In the genomic region with DNA sequence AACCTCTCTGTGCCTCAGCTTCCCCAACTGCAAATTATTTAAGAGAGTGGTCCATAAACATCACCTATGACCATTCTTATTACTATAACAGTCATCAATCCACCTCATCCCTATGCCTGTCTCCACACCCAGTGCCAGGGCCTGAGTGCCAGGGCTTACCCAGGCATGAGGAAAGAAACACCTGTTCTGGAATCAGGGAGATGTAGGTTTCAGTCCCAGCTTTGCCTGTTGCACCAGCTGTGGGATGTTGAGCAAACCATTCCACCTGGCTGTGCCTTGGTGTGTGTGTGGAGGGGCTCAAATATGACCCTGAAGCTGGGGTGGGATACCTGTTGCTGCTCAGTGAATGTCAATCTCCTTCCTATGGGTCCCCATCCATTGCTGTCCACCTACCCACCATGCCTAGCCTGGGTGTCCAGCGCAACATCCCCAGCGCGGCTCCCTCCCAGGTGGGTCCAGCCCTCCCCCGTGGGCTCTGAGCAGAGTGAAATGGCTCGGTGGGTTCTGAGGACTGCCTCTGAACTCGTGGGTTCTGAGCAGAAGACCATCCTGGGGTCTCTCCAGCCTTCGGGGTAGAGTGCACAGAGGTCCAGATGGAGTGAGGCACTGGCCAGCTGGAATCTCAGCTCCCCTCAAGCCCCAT, we compare ENCODE assay signal across 11 cellular contexts. TPM values are rescaled to one million over a fixed set of nuclear protein-coding genes. Genes with fewer than 3 reads are reported as not detected.
DNase-seq lines count a peak whose midpoint lies in the region; ATAC-seq and TF ChIP-seq lines count a peak whose summit lies in the region.
"Had no signal": no experiment of that assay in that cellular context is flagged by ENCODE, and none has a peak within 500 bp of the region (broad histone marks: within the 10 kb centered on the region; RNA-seq: fewer than 3 reads in every experiment).

No MANE protein-coding gene starts in this region.

- H3K4me1 ChIP-seq in HEK293 (ENCODE audit: control insufficient read depth, insufficient read depth, low read length) (no peaks in the 10 kb centered on the region), PC-3 (ENCODE audit: insufficient read depth, low read length) (peaks cover 37% of the 10 kb centered on the region), sigmoid colon (peaks cover 0 to 26% (median 12%) of the 10 kb centered on the region in 4 donors)

- H3K79me2 ChIP-seq in PC-3 (ENCODE audit: low read length), result no peaks in the 10 kb centered on the region

- TF ChIP-seq EP300 in sigmoid colon (IDR thresholded peaks at IDR 0.05), result no peak

- H2AFZ ChIP-seq in PC-3 (ENCODE audit: low read length), result no peak overlapping the region

- TF ChIP-seq CTCF in HEK293 (tag by site-specific recombination; IDR thresholded peaks at IDR 0.05) (no peak), PC-3 (conservative IDR thresholded peaks at IDR 0.05; ENCODE audit: low read depth, low read length) (no peak), coronary artery (IDR thresholded peaks at IDR 0.05) (no peak), sigmoid colon (IDR thresholded peaks at IDR 0.05) (no peak)

- no TSS peak for BruUV-seq in PC-3 (replicated peaks; lab: Mats Ljungman, UMichigan)

- POLR2A ChIA-PET in HEK293 (lab: Yijun Ruan, JAX), result no interaction called here
- POLR2A ChIA-PET in PC-3 (lab: Charles Lee; ENCODE audit: unreplicated experiment), result no interaction called here

- in situ Hi-C loops in G401 (cut with HindIII; ENCODE audit: low sequenced_read_pairs), result no loop called here

- H3K9ac ChIP-seq in PC-3 (ENCODE audit: low read length), result no peak overlapping the region

- CTCF ChIA-PET in HEK293 (lab: Yijun Ruan, JAX), result interaction anchor here (0.6 to 0.9 kb wide), 2 partner anchors 8 to 10 kb away, joined by 3 read pairs; no protein-coding TSS in a partner anchor
- CTCF ChIA-PET in PC-3 (lab: Charles Lee), result no interaction called here

- H3K4me3 ChIP-seq in HEK293 (ENCODE audit: low read depth, low read length), result no peak overlapping the region
- no peak overlapping the region; the same call in 1 of the 2 replicates for H3K4me3 ChIP-seq in PC-3 (ENCODE audit: low read length)
- no peak overlapping the region for H3K4me3 ChIP-seq in coronary artery
- H3K4me3 ChIP-seq in sigmoid colon, result no peak overlapping the region
- H3K4me3 ChIP-seq: mucosa of descending colon had no signal

- no peaks in the 10 kb centered on the region for H4K20me1 ChIP-seq in PC-3 (ENCODE audit: low read length)

- intact Hi-C loops in PC-3 (cut with micrococcal nuclease), result no loop called here
- intact Hi-C loops in sigmoid colon (cut with DNase I), result no loop called here

- no peak for ATAC-seq in PC-3

- H3K9me3 ChIP-seq in HEK293 (ENCODE audit: control insufficient read depth, insufficient read depth, low read depth, low read length) (no peaks in the 10 kb centered on the region), PC-3 (ENCODE audit: low read length) (no peaks in the 10 kb centered on the region), sigmoid colon (no peaks in the 10 kb centered on the region)
- H3K9me3 ChIP-seq: mucosa of descending colon had no signal

- DNase-seq in PC-3 (no peak), coronary artery (ENCODE audit: low spot score) (no peak), sigmoid colon (peak; percentile 54), iPS-NIHi11 (ENCODE audit: low spot score) (no peak), NCI-H2227 treated with DMSO at 0.1 percent for 48 hours (lab: John Stamatoyannopoulos, UW) (no peak), G401 (ENCODE audit: low spot score) (no peak)
- DNase-seq: NCI-H2081 treated with DMSO at 0.1 percent for 48 hours had no signal

- no peaks in the 10 kb centered on the region for H3K36me3 ChIP-seq in HEK293 (ENCODE audit: control insufficient read depth in 2 of 2, insufficient read depth in 1 of 2, low read length in 2 of 2)
- H3K36me3 ChIP-seq in PC-3 (ENCODE audit: low read depth, low read length), result no peaks in the 10 kb centered on the region
- H3K36me3 ChIP-seq in sigmoid colon, result peaks cover 6 to 44% (median 12%) of the 10 kb centered on the region in 4 donors

- no peaks in the 10 kb centered on the region for H3K27me3 ChIP-seq in PC-3 (ENCODE audit: low read length)
- H3K27me3 ChIP-seq in sigmoid colon, result no peaks in the 10 kb centered on the region

- no peaks in the 10 kb centered on the region for H3K9me2 ChIP-seq in PC-3 (replicated peaks; ENCODE audit: low read length)

- TF ChIP-seq POLR2A in sigmoid colon (IDR thresholded peaks at IDR 0.05), result no peak

- H3K4me2 ChIP-seq in PC-3 (ENCODE audit: low read length), result peak overlapping the region; percentile 75

- H3F3A ChIP-seq in PC-3 (ENCODE audit: low read length, unreplicated experiment), result no peaks in the 10 kb centered on the region

- 64 to 80% methylated on average over 7 of the region's 7 CpGs for WGBS in sigmoid colon, 2 donors

- no peak overlapping the region for H3K27ac ChIP-seq in HEK293 (ENCODE audit: extremely low read depth, low read depth, low read length)
- H3K27ac ChIP-seq in PC-3 (ENCODE audit: low read length), result peak overlapping the region; percentile 92
- peak overlapping the region; percentile 11 to 73 for H3K27ac ChIP-seq in coronary artery
- peak overlapping the region in 2 of 4 donors; percentile 34 to 56 for H3K27ac ChIP-seq in sigmoid colon

TF ChIP-seq in HEK293, 187 proteins besides CTCF, POLR2A, EP300 and RAD21:
- peak; percentile 48; the same call in 1 of the 2 replicates for TF ChIP-seq SCRT1 (tag by site-specific recombination; IDR thresholded peaks at IDR 0.05; ENCODE audit: borderline replicate concordance)
- TF ChIP-seq, protein P1, sequence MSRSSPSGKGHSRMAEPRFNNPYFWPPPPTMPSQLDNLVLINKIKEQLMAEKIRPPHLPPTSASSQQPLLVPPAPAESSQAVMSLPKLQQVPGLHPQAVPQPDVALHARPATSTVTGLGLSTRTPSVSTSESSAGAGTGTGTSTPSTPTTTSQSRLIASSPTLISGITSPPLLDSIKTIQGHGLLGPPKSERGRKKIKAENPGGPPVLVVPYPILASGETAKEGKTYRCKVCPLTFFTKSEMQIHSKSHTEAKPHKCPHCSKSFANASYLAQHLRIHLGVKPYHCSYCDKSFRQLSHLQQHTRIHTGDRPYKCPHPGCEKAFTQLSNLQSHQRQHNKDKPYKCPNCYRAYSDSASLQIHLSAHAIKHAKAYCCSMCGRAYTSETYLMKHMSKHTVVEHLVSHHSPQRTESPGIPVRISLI (tag by site-specific recombination; IDR thresholded peaks at IDR 0.05), result no peak
- TF ChIP-seq ZBTB20 (tag by site-specific recombination; IDR thresholded peaks at IDR 0.05), result no peak
- no peak for TF ChIP-seq MYNN (tag by site-specific recombination; IDR thresholded peaks at IDR 0.05; ENCODE audit: borderline replicate concordance)
- TF ChIP-seq ZNF366 (tag by site-specific recombination; conservative IDR thresholded peaks at IDR 0.05), result no peak
- peak; percentile 88 for TF ChIP-seq SCRT2 (tag by site-specific recombination; IDR thresholded peaks at IDR 0.05)

RNA-seq across cellular contexts. Expression of a gene that starts 16.3 kb away (rescaled TPM):
- total RNA-seq in PC-3 (2014; rRNA removed), result 7.6 and 9.1 TPM in 2 replicates
- 10 to 100 TPM; 13.6 to 18.6 (median 17.7) TPM for total RNA-seq in sigmoid colon
- 10 to 100 TPM in 2 of 3 donors, 1 to 10 TPM in 1; 9.9 to 81.6 (median 10.2) TPM for polyA plus RNA-seq in sigmoid colon
- total RNA-seq in G401 (2014; rRNA removed; shearing (Covaris generic)), result 3.1 and 5.1 TPM in 2 replicates

RNA-seq across cellular contexts. Expression of a gene that starts 41.8 kb away (rescaled TPM):
- total RNA-seq in PC-3 (2014; rRNA removed) (not detected in 2 replicates), sigmoid colon (not detected)
- polyA plus RNA-seq in sigmoid colon, result under 1 TPM in 1 of 3 donors, not detected in 2; 0.38 TPM
- total RNA-seq in G401 (2014; rRNA removed; shearing (Covaris generic)), result not detected in 2 replicates
- total RNA-seq: activated CD8-positive, alpha-beta memory T cell treated with anti-CD3 and anti-CD28 coated beads for 36 hours; glomerular endothelial cell had no signal

RNA-seq across cellular contexts. Expression of a gene that starts 48.6 kb away (rescaled TPM):
- not detected in 2 replicates for total RNA-seq in PC-3 (2014; rRNA removed)
- not detected for total RNA-seq in sigmoid colon
- polyA plus RNA-seq in sigmoid colon, result 1 to 10 TPM in 2 of 3 donors, not detected in 1; 1.1 to 1.8 TPM
- not detected in 2 replicates for total RNA-seq in G401 (2014; rRNA removed; shearing (Covaris generic))
- total RNA-seq: activated CD8-positive, alpha-beta memory T cell treated with anti-CD3 and anti-CD28 coated beads for 36 hours; glomerular endothelial cell had no signal
